37 cellular contexts compared by ENCODE assay signal in the genomic region with DNA sequence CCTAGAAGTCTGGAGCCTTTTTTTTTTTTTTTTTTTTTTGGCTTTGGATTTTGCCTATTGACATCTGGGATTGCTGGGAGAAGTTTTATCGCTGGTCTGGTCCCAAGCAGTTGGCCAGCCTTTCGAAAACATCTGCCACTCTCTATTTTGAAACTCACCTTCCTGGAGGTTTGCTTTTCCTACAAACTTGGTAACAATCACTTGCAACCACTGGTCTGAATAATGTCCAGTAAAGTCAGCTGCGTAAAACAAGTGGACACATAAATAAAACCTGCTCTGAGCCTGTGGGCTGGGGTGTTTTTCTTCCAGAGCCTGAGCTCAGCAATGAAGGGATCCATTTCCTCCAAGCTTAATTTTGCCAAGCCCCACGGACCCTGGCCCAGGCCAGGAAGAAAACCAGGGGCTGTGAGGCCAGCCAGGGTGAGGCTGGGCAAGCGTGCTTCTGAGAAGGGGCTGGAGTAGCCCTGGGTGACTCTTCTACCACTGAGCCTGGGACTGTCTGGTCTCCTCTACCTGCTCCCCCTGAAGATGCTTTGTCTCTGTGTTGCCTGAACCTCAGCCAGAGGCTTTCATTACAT.
"Had no signal": no experiment of that assay in that cellular context is flagged by ENCODE, and none has a peak within 500 bp of the region (broad histone marks: within the 10 kb centered on the region; RNA-seq: fewer than 3 reads in every experiment).

No MANE protein-coding gene starts in this region.

- H3K27ac Mint-ChIP-seq: activated B cell treated with CpG ODN at 0.5 μM for 24 hours; activated CD4-positive, alpha-beta memory T cell treated with anti-CD3 and anti-CD28 coated beads for 36 hours; activated naive CD4-positive, alpha-beta T cell treated with anti-CD3 and anti-CD28 coated beads, Interleukin-2, amount 10 ng/mL, durations not matched to agents 7 days and 5 days; activated naive CD8-positive, alpha-beta T cell; activated naive CD8-positive, alpha-beta T cell treated with anti-CD3 and anti-CD28 coated beads, Interleukin-2, amount 50 U/mL, for 24 hours; activated T-helper 1 cell treated with anti-CD3 and anti-CD28 coated beads, Interleukin-12 subunit alpha, Interleukin-12 subunit beta, Interleukin-2, Interleukin-4 antibody, amounts not matched to agents 30 ng/mL and 10 ng/mL and 1 ng/mL, durations not matched to agents 14 hours and 24 hours and 36 hours; T-cell had no signal

- H3K4me1 ChIP-seq: Peyer's patch, SJSA1 had no signal

- H3K9me3 ChIP-seq: MG63, Peyer's patch, SJSA1, SK-N-SH had no signal

- H3K36me3 ChIP-seq: MG63, Peyer's patch, SJSA1 had no signal

- H3K9ac ChIP-seq: SK-N-SH had no signal

- DNase-seq: activated B cell treated with CpG ODN at 0.5 μM for 24 hours; activated CD4-positive, alpha-beta memory T cell treated with anti-CD3 and anti-CD28 coated beads for 36 hours; activated CD4-positive, alpha-beta T cell treated with anti-CD3 and anti-CD28 coated beads for 4 hours; activated CD4-positive, alpha-beta T cell treated with anti-CD3 and anti-CD28 coated beads, Interleukin-2, amount 50 U/mL, for 1 hour; activated CD4-positive, CD25-positive, alpha-beta regulatory T cell treated with anti-CD3 and anti-CD28 coated beads, Interleukin-2, amount 50 U/mL, for 72 hours; activated CD8-positive, alpha-beta memory T cell treated with anti-CD3 and anti-CD28 coated beads, Interleukin-2, amount 50 U/mL, for 4 hours; activated naive CD4-positive, alpha-beta T cell treated with anti-CD3 and anti-CD28 coated beads, Interleukin-2, amount 10 ng/mL, durations not matched to agents 7 days and 5 days; activated naive CD8-positive, alpha-beta T cell treated with anti-CD3 and anti-CD28 coated beads, Interleukin-2, amount 50 U/mL, for 24 hours; activated T-cell treated with anti-CD3 and anti-CD28 coated beads for 4 hours; activated T-cell treated with anti-CD3 and anti-CD28 coated beads, Interleukin-2, amount 50 U/mL, for 4 hours; anterior cingulate cortex; caudate nucleus; Kasumi-1; MG63; NCI-H1048; NCI-H1105 treated with DMSO at 0.1 percent for 48 hours; NCI-H1436; NCI-H1694; NCI-H1930; NCI-H2081 treated with DMSO at 0.1 percent for 48 hours; NCI-H510A; NCI-H526; NCI-H748 treated with DMSO at 0.1 percent for 48 hours; NK-92 treated with Interleukin-12 subunit alpha and Interleukin-12 subunit beta, amount 100 ng/mL, for 24 hours; PC-3; Peyer's patch; RPMI8226; SHP77 treated with DMSO at 0.1 percent for 48 hours; SK-N-SH; T-cell; T-helper 2 cell; T-helper 9 cell had no signal

- H3K27ac ChIP-seq: Peyer's patch, SJSA1, VCaP had no signal

- H3K4me1 Mint-ChIP-seq: activated B cell treated with CpG ODN at 0.5 μM for 24 hours; activated naive CD4-positive, alpha-beta T cell treated with anti-CD3 and anti-CD28 coated beads, Interleukin-2, amount 10 ng/mL, durations not matched to agents 7 days and 5 days; activated naive CD8-positive, alpha-beta T cell treated with anti-CD3 and anti-CD28 coated beads, Interleukin-2, amount 50 U/mL, for 24 hours; T-cell had no signal

- H3K27me3 Mint-ChIP-seq: activated B cell treated with CpG ODN at 0.5 μM for 24 hours; activated CD4-positive, alpha-beta memory T cell treated with anti-CD3 and anti-CD28 coated beads for 36 hours; activated naive CD4-positive, alpha-beta T cell treated with anti-CD3 and anti-CD28 coated beads, Interleukin-2, amount 10 ng/mL, durations not matched to agents 7 days and 5 days; activated naive CD8-positive, alpha-beta T cell; activated naive CD8-positive, alpha-beta T cell treated with anti-CD3 and anti-CD28 coated beads, Interleukin-2, amount 50 U/mL, for 24 hours; T-cell had no signal

- H3K4me3 Mint-ChIP-seq: activated B cell treated with CpG ODN at 0.5 μM for 24 hours; activated CD4-positive, alpha-beta memory T cell treated with anti-CD3 and anti-CD28 coated beads for 36 hours; activated naive CD4-positive, alpha-beta T cell treated with anti-CD3 and anti-CD28 coated beads, Interleukin-2, amount 10 ng/mL, durations not matched to agents 7 days and 5 days; activated naive CD8-positive, alpha-beta T cell; activated naive CD8-positive, alpha-beta T cell treated with anti-CD3 and anti-CD28 coated beads, Interleukin-2, amount 50 U/mL, for 24 hours; activated T-cell treated with anti-CD3 and anti-CD28 coated beads, Interleukin-2, amount 50 U/mL, for 4 hours; activated T-helper 1 cell treated with anti-CD3 and anti-CD28 coated beads, Interleukin-12 subunit alpha, Interleukin-12 subunit beta, Interleukin-2, Interleukin-4 antibody, amounts not matched to agents 30 ng/mL and 10 ng/mL and 1 ng/mL, durations not matched to agents 14 hours and 24 hours and 36 hours; brain; T-cell had no signal

- ATAC-seq: activated naive CD8-positive, alpha-beta T cell treated with anti-CD3 and anti-CD28 coated beads, Interleukin-2, amount 50 U/mL, for 24 hours; activated T-cell treated with anti-CD3 and anti-CD28 coated beads, Interleukin-2, amount 50 U/mL, for 4 hours; PC-3; T-cell had no signal

- H3K27me3 ChIP-seq: MG63, Peyer's patch, SJSA1 had no signal

- H3K4me2 ChIP-seq: SK-N-SH had no signal

- H3K4me3 ChIP-seq: MG63, Peyer's patch, SJSA1 had no signal

- H3K9me3 Mint-ChIP-seq: activated B cell treated with CpG ODN at 0.5 μM for 24 hours; activated CD4-positive, alpha-beta memory T cell treated with anti-CD3 and anti-CD28 coated beads for 36 hours; activated naive CD4-positive, alpha-beta T cell treated with anti-CD3 and anti-CD28 coated beads, Interleukin-2, amount 10 ng/mL, durations not matched to agents 7 days and 5 days; activated naive CD8-positive, alpha-beta T cell treated with anti-CD3 and anti-CD28 coated beads, Interleukin-2, amount 50 U/mL, for 24 hours; activated T-cell treated with anti-CD3 and anti-CD28 coated beads, Interleukin-2, amount 50 U/mL, for 4 hours; activated T-helper 1 cell treated with anti-CD3 and anti-CD28 coated beads, Interleukin-12 subunit alpha, Interleukin-12 subunit beta, Interleukin-2, Interleukin-4 antibody, amounts not matched to agents 30 ng/mL and 10 ng/mL and 1 ng/mL, durations not matched to agents 14 hours and 24 hours and 36 hours had no signal

- H3K36me3 Mint-ChIP-seq: activated CD4-positive, alpha-beta memory T cell treated with anti-CD3 and anti-CD28 coated beads for 36 hours; activated naive CD4-positive, alpha-beta T cell treated with anti-CD3 and anti-CD28 coated beads, Interleukin-2, amount 10 ng/mL, durations not matched to agents 7 days and 5 days; activated naive CD8-positive, alpha-beta T cell; brain; T-cell had no signal
